In the genomic region with DNA sequence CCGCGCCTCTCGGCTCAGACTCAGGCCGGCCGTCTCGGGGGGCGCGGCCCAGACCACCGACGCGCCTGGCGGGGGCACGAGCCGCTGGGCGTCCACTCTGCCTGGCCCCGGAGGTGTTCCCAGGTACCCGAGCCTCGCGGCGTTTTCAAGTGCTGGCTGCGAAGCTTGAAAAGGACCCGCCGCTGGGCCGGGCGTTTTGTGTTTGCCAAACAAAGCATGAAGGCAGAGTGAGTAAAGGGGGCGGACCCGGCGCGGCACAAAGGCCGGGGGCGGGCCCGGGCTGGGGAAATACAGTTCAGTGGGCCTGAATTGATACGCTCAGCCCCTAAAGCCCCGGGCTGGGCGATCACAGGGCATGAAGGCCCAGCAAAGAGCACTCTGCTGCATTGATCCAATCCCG, we compare ENCODE assay signal across 11 cellular contexts.
DNase-seq lines count a peak whose midpoint lies in the region; ATAC-seq and TF ChIP-seq lines count a peak whose summit lies in the region.
"Had no signal": no experiment of that assay in that cellular context is flagged by ENCODE, and none has a peak within 500 bp of the region (broad histone marks: within the 10 kb centered on the region; RNA-seq: fewer than 3 reads in every experiment).

No MANE protein-coding gene starts in this region.

- H3K4me3 Mint-ChIP-seq in immature natural killer cell = no peak overlapping the region

- no peak for ATAC-seq in HG03135 (IDR thresholded peaks at IDR 0.05; ENCODE audit: unreplicated experiment)
- no peak for ATAC-seq in GM18909 (IDR thresholded peaks at IDR 0.05; ENCODE audit: poor library complexity, unreplicated experiment)

- H3K9ac ChIP-seq in ES-I3 (ENCODE audit: low read depth, low read length) (peak overlapping the region; percentile 40), NT2/D1 (ENCODE audit: insufficient read length, low read depth) (no peak overlapping the region), parathyroid adenoma (no peak overlapping the region)

- H3K27ac Mint-ChIP-seq in immature natural killer cell = no peak overlapping the region

- H2AFZ ChIP-seq in parathyroid adenoma = no peak overlapping the region

- TF ChIP-seq CTCF in parathyroid adenoma (IDR thresholded peaks at IDR 0.05) (no peak), GM20000 (IDR thresholded peaks at IDR 0.05; ENCODE audit: extremely low read depth, missing control alignments) (no peak)

- DNase-seq in NT2/D1 (ENCODE audit: low read depth, low spot score) = peak; percentile 39
- DNase-seq in iPS DF 19.7 (ENCODE audit: low read depth, low spot score) = peak; percentile 25
- no peak for DNase-seq in GM20000 (ENCODE audit: low spot score)
- DNase-seq in immature natural killer cell = no peak
- DNase-seq: NCI-H524 treated with DMSO at 0.1 percent for 48 hours; stimulated activated CD4-positive, alpha-beta T cell treated with anti-CD3 and anti-CD28 coated beads, Interleukin-12 subunit alpha, Interleukin-12 subunit beta, amount 100 ng/mL, for 4 hours had no signal

- no peaks in the 10 kb centered on the region for H3K27me3 ChIP-seq in NT2/D1 (ENCODE audit: insufficient read depth, insufficient read length)
- H3K27me3 ChIP-seq in parathyroid adenoma (ENCODE audit: control insufficient read depth, insufficient read depth, low read length) = no peaks in the 10 kb centered on the region

- H3K4me3 ChIP-seq in NT2/D1 (ENCODE audit: insufficient read length, low read depth) (no peak overlapping the region), parathyroid adenoma (ENCODE audit: low read depth, low read length) (no peak overlapping the region)
- H3K4me3 ChIP-seq: lung had no signal

- H3K9me3 Mint-ChIP-seq in immature natural killer cell = peaks cover 0 to 2% (median 0%) of the 10 kb centered on the region in 6 donors

- H3K27ac ChIP-seq in parathyroid adenoma = no peak overlapping the region

- H3K27me3 Mint-ChIP-seq in immature natural killer cell (ENCODE audit: low read depth in 3 of 3) = peaks cover 0 to 8% (median 7%) of the 10 kb centered on the region in 3 donors

- no peaks in the 10 kb centered on the region for H3K9me3 ChIP-seq in ES-I3 (ENCODE audit: control insufficient read depth, insufficient read depth, low read length)
- H3K9me3 ChIP-seq in NT2/D1 (ENCODE audit: insufficient read depth, low read length) = no peaks in the 10 kb centered on the region
- no peaks in the 10 kb centered on the region for H3K9me3 ChIP-seq in parathyroid adenoma (ENCODE audit: control insufficient read depth, low read length)

- H3K4me1 ChIP-seq in ES-I3 (ENCODE audit: insufficient read depth, low read length) (peaks cover 30% of the 10 kb centered on the region), NT2/D1 (ENCODE audit: insufficient read depth, insufficient read length) (no peaks in the 10 kb centered on the region), parathyroid adenoma (no peaks in the 10 kb centered on the region)

- H3K36me3 Mint-ChIP-seq in immature natural killer cell = no peaks in the 10 kb centered on the region

- no peaks in the 10 kb centered on the region for H3K4me1 Mint-ChIP-seq in immature natural killer cell

- peak overlapping the region; percentile 31 for H3K4me2 ChIP-seq in parathyroid adenoma (ENCODE audit: low read length)

- H3K36me3 ChIP-seq in ES-I3 (ENCODE audit: insufficient read depth, low read length) = no peaks in the 10 kb centered on the region
- no peaks in the 10 kb centered on the region for H3K36me3 ChIP-seq in NT2/D1 (ENCODE audit: insufficient read depth, insufficient read length, low read length)
- no peaks in the 10 kb centered on the region for H3K36me3 ChIP-seq in parathyroid adenoma (ENCODE audit: control insufficient read depth, insufficient read depth, low read length)

- no peaks in the 10 kb centered on the region for H3K79me2 ChIP-seq in parathyroid adenoma

Comparison
In these comparisons a context has a peak if more than half of its experiments do, and no peak if none do; other contexts are left out.
1. DNase-seq: peak in NT2/D1 (single experiment) and iPS DF 19.7 (single experiment); none in GM20000 (single experiment) and immature natural killer cell (0 of 3).